ENCODE assay signal across 33 cellular contexts in genomic region chrX:66019974-66020373, GRCh38. TPM values are rescaled to one million over a fixed set of nuclear protein-coding genes. Genes with fewer than 3 reads are reported as not detected.
A peak's percentile ranks its signal among the peaks of the same experiment; 100 is the strongest.
DNase-seq lines count a peak whose midpoint lies in the region; ATAC-seq and TF ChIP-seq lines count a peak whose summit lies in the region.
"Had no signal": no experiment of that assay in that cellular context is flagged by ENCODE, and none has a peak within 500 bp of the region (broad histone marks: within the 10 kb centered on the region; RNA-seq: fewer than 3 reads in every experiment).

No MANE protein-coding gene starts in this region.

- no peak overlapping the region for H3K4ac ChIP-seq in mesenchymal stem cell (ENCODE audit: low read depth in 1 of 2, low read length in 2 of 2)

- POLR2A ChIA-PET in OCI-LY7 (lab: Charles Lee), result interaction anchor here (0.8 to 1.2 kb wide), 4 partner anchors 8 to 49 kb away, joined by 3 to 4 read pairs (median 3); no protein-coding TSS in a partner anchor

- TF ChIP-seq CTCF in OCI-LY7 (conservative IDR thresholded peaks at IDR 0.05; ENCODE audit: low read length) (no peak), stomach (IDR thresholded peaks at IDR 0.05) (no peak)

- no TSS peak for BruUV-seq in OCI-LY7 (replicated peaks; lab: Mats Ljungman, UMichigan)

- no peak overlapping the region for H3K18ac ChIP-seq in mesenchymal stem cell (ENCODE audit: low read depth in 1 of 2, low read length in 2 of 2)

- no peak overlapping the region for H2BK5ac ChIP-seq in mesenchymal stem cell (ENCODE audit: low read depth, low read length, poor library complexity, severe bottlenecking)

- H3K27ac ChIP-seq in OCI-LY7 (ENCODE audit: low read depth, low read length, poor library complexity, severe bottlenecking), result no peak overlapping the region
- no peak overlapping the region for H3K27ac ChIP-seq in mesenchymal stem cell (ENCODE audit: low read length, poor library complexity, severe bottlenecking)
- H3K27ac ChIP-seq in stomach, result no peak overlapping the region
- H3K27ac ChIP-seq: GM23248, left ventricle myocardium inferior, psoas muscle, RWPE1, SJSA1 had no signal

- peak overlapping the region; percentile 72 for H3K27ac Mint-ChIP-seq in stimulated activated naive CD8-positive, alpha-beta T cell treated with anti-CD3 and anti-CD28 coated beads, Interleukin-15, Interleukin-2, amounts not matched to agents 100 ng/mL and 50 ng/mL, for 24 hours
- H3K27ac Mint-ChIP-seq in stimulated activated naive CD8-positive, alpha-beta T cell treated with anti-CD3 and anti-CD28 coated beads, Interleukin-15, amount 100 ng/mL, for 72 hours, result no peak overlapping the region
- H3K27ac Mint-ChIP-seq in central memory CD8-positive, alpha-beta T cell (ENCODE audit: low read depth), result peak overlapping the region; percentile 71
- peak overlapping the region; percentile 68 for H3K27ac Mint-ChIP-seq in stimulated activated naive B cell treated with anti-CD40 and anti-IgM and Interleukin-4, amounts not matched to agents 10 μg/mL and 1 μg/mL and 100 μg/mL, for 72 hours
- H3K27ac Mint-ChIP-seq: type B pancreatic cell had no signal

- CTCF ChIA-PET in OCI-LY7 (lab: Charles Lee; ENCODE audit: unreplicated experiment), result no interaction called here

- DNase-seq in stimulated activated naive CD8-positive, alpha-beta T cell treated with anti-CD3 and anti-CD28 coated beads, Interleukin-15, amount 100 ng/mL, for 72 hours, result no peak
- DNase-seq in OCI-LY7 (ENCODE audit: low spot score) (no peak), mesenchymal stem cell (no peak), stomach (no peak)
- DNase-seq in central memory CD8-positive, alpha-beta T cell (ENCODE audit: low spot score in 2 of 2), result no peak
- no peak for DNase-seq in stimulated activated naive B cell treated with anti-CD40 and anti-IgM and Interleukin-4, amounts not matched to agents 10 μg/mL and 1 μg/mL and 100 μg/mL, for 72 hours
- no peak for DNase-seq in central memory CD4-positive, alpha-beta T cell
- DNase-seq: ACHN; activated T-cell treated with anti-CD3 and anti-CD28 coated beads for 4 hours; BE2C; caudate nucleus; DMS79; GDM1; glutamatergic neuron; GM23248; left ventricle myocardium inferior; NCI-H1105; NCI-H187 treated with DMSO at 0.1 percent for 48 hours; NCI-H2171 treated with DMSO at 0.1 percent for 48 hours; NCI-H510A; nucleus accumbens; psoas muscle; stimulated activated CD4-positive, alpha-beta T cell treated with anti-CD3 and anti-CD28 coated beads, Interleukin-12 subunit alpha, Interleukin-12 subunit beta, amount 100 ng/mL, for 4 hours; stimulated activated CD4-positive, alpha-beta T cell treated with anti-CD3 and anti-CD28 coated beads, Interleukin-2, amount 100 ng/mL, for 48 hours had no signal

- 68% methylated on average over 2 of the region's 2 CpGs for whole genome bisulfite sequencing in mesenchymal stem cell
- 54 to 79% (median 77%) methylated on average over 2 of the region's 2 CpGs for WGBS in stomach, 5 donors

- H3K27me3 Mint-ChIP-seq in stimulated activated naive CD8-positive, alpha-beta T cell treated with anti-CD3 and anti-CD28 coated beads, Interleukin-15, Interleukin-2, amounts not matched to agents 100 ng/mL and 50 ng/mL, for 24 hours, result no peaks in the 10 kb centered on the region
- no peaks in the 10 kb centered on the region for H3K27me3 Mint-ChIP-seq in stimulated activated naive CD8-positive, alpha-beta T cell treated with anti-CD3 and anti-CD28 coated beads, Interleukin-15, amount 100 ng/mL, for 72 hours
- no peaks in the 10 kb centered on the region for H3K27me3 Mint-ChIP-seq in central memory CD8-positive, alpha-beta T cell
- H3K27me3 Mint-ChIP-seq in stimulated activated naive B cell treated with anti-CD40 and anti-IgM and Interleukin-4, amounts not matched to agents 10 μg/mL and 1 μg/mL and 100 μg/mL, for 72 hours, result peaks cover 0 to 4% of the 10 kb centered on the region in 2 donors
- H3K27me3 Mint-ChIP-seq: type B pancreatic cell had no signal

- TF ChIP-seq POLR2A in stomach (IDR thresholded peaks at IDR 0.05), result no peak

- no peak overlapping the region for H4K8ac ChIP-seq in mesenchymal stem cell (ENCODE audit: low read length)

- H4K91ac ChIP-seq in mesenchymal stem cell (ENCODE audit: low read length), result no peak overlapping the region

- H3K9me3 ChIP-seq in OCI-LY7 (ENCODE audit: low read length), result no peaks in the 10 kb centered on the region
- H3K9me3 ChIP-seq in mesenchymal stem cell (ENCODE audit: control insufficient read depth, low read length), result no peaks in the 10 kb centered on the region
- H3K9me3 ChIP-seq in stomach, result no peaks in the 10 kb centered on the region
- H3K9me3 ChIP-seq: BE2C, left ventricle myocardium inferior, psoas muscle, SJSA1 had no signal

- H3K4me1 ChIP-seq in OCI-LY7 (ENCODE audit: insufficient read depth, low read length, poor library complexity, severe bottlenecking), result peaks cover 14% of the 10 kb centered on the region
- no peaks in the 10 kb centered on the region for H3K4me1 ChIP-seq in mesenchymal stem cell (ENCODE audit: control insufficient read depth, insufficient read depth, low read depth, low read length)
- H3K4me1 ChIP-seq in stomach, result no peaks in the 10 kb centered on the region
- H3K4me1 ChIP-seq: BE2C, left ventricle myocardium inferior, psoas muscle, SJSA1 had no signal

- H2AK5ac ChIP-seq in mesenchymal stem cell (ENCODE audit: low read length, severe bottlenecking), result no peak overlapping the region

- no peaks in the 10 kb centered on the region for H3K36me3 ChIP-seq in OCI-LY7 (ENCODE audit: insufficient read depth, low read length)
- no peaks in the 10 kb centered on the region for H3K36me3 ChIP-seq in mesenchymal stem cell (ENCODE audit: control insufficient read depth in 1 of 2, insufficient read depth in 2 of 2, low read depth in 1 of 2, low read length in 2 of 2)
- no peaks in the 10 kb centered on the region for H3K36me3 ChIP-seq in stomach
- H3K36me3 ChIP-seq: BE2C, left ventricle myocardium inferior, SJSA1 had no signal

- H3K79me1 ChIP-seq in mesenchymal stem cell (replicated peaks; ENCODE audit: low read length, poor library complexity, severe bottlenecking), result no peaks in the 10 kb centered on the region

- peaks cover 82% of the 10 kb centered on the region for H3K4me1 Mint-ChIP-seq in stimulated activated naive CD8-positive, alpha-beta T cell treated with anti-CD3 and anti-CD28 coated beads, Interleukin-15, Interleukin-2, amounts not matched to agents 100 ng/mL and 50 ng/mL, for 24 hours (ENCODE audit: low read depth)
- H3K4me1 Mint-ChIP-seq in stimulated activated naive CD8-positive, alpha-beta T cell treated with anti-CD3 and anti-CD28 coated beads, Interleukin-15, amount 100 ng/mL, for 72 hours, result peaks cover 52% of the 10 kb centered on the region
- H3K4me1 Mint-ChIP-seq in central memory CD8-positive, alpha-beta T cell, result peaks cover 45% of the 10 kb centered on the region
- H3K4me1 Mint-ChIP-seq in stimulated activated naive B cell treated with anti-CD40 and anti-IgM and Interleukin-4, amounts not matched to agents 10 μg/mL and 1 μg/mL and 100 μg/mL, for 72 hours, result peaks cover 72 to 85% of the 10 kb centered on the region in 2 donors

- no peak overlapping the region for H3K23ac ChIP-seq in mesenchymal stem cell (ENCODE audit: low read length in 2 of 2)

- H2BK120ac ChIP-seq in mesenchymal stem cell (ENCODE audit: low read depth, low read length), result no peak overlapping the region

- H2AFZ ChIP-seq in OCI-LY7 (ENCODE audit: low read length) (peak overlapping the region; percentile 46; the same call in 1 of the 2 replicates), mesenchymal stem cell (ENCODE audit: low read depth, low read length) (no peak overlapping the region)
- H2AFZ ChIP-seq: GM23248 had no signal

- no peak overlapping the region for H3K14ac ChIP-seq in mesenchymal stem cell (ENCODE audit: low read length in 2 of 2)

- H4K20me1 ChIP-seq in OCI-LY7 (ENCODE audit: insufficient read depth, low read length), result no peaks in the 10 kb centered on the region

- H3K9me2 ChIP-seq in OCI-LY7 (ENCODE audit: insufficient read depth, low read length), result no peaks in the 10 kb centered on the region

- no peak overlapping the region for H2BK15ac ChIP-seq in mesenchymal stem cell (ENCODE audit: low read depth, poor library complexity, severe bottlenecking)

- no peak overlapping the region for H2BK12ac ChIP-seq in mesenchymal stem cell (ENCODE audit: low read length in 2 of 2)

- H3K4me2 ChIP-seq in OCI-LY7 (ENCODE audit: low read length) (no peak overlapping the region), mesenchymal stem cell (ENCODE audit: low read length, poor library complexity, severe bottlenecking) (no peak overlapping the region)

- H3K4me3 Mint-ChIP-seq in stimulated activated naive CD8-positive, alpha-beta T cell treated with anti-CD3 and anti-CD28 coated beads, Interleukin-15, Interleukin-2, amounts not matched to agents 100 ng/mL and 50 ng/mL, for 24 hours, result no peak overlapping the region
- H3K4me3 Mint-ChIP-seq in stimulated activated naive CD8-positive, alpha-beta T cell treated with anti-CD3 and anti-CD28 coated beads, Interleukin-15, amount 100 ng/mL, for 72 hours, result no peak overlapping the region
- H3K4me3 Mint-ChIP-seq in central memory CD8-positive, alpha-beta T cell, result no peak overlapping the region
- no peak overlapping the region for H3K4me3 Mint-ChIP-seq in stimulated activated naive B cell treated with anti-CD40 and anti-IgM and Interleukin-4, amounts not matched to agents 10 μg/mL and 1 μg/mL and 100 μg/mL, for 72 hours
- H3K4me3 Mint-ChIP-seq: type B pancreatic cell had no signal

- no peaks in the 10 kb centered on the region for H3K79me2 ChIP-seq in OCI-LY7 (ENCODE audit: insufficient read depth, low read depth, low read length)

- no peaks in the 10 kb centered on the region for H3K9me3 Mint-ChIP-seq in stimulated activated naive CD8-positive, alpha-beta T cell treated with anti-CD3 and anti-CD28 coated beads, Interleukin-15, Interleukin-2, amounts not matched to agents 100 ng/mL and 50 ng/mL, for 24 hours
- no peaks in the 10 kb centered on the region for H3K9me3 Mint-ChIP-seq in stimulated activated naive CD8-positive, alpha-beta T cell treated with anti-CD3 and anti-CD28 coated beads, Interleukin-15, amount 100 ng/mL, for 72 hours
- H3K9me3 Mint-ChIP-seq in central memory CD8-positive, alpha-beta T cell, result no peaks in the 10 kb centered on the region
- no peaks in the 10 kb centered on the region for H3K9me3 Mint-ChIP-seq in stimulated activated naive B cell treated with anti-CD40 and anti-IgM and Interleukin-4, amounts not matched to agents 10 μg/mL and 1 μg/mL and 100 μg/mL, for 72 hours
- H3K9me3 Mint-ChIP-seq: type B pancreatic cell had no signal

- intact Hi-C loops in OCI-LY7 (cut with micrococcal nuclease; ENCODE audit: unreplicated experiment), result loop anchor here (10.0 kb wide), 3 partner anchors 85 to 1715 kb away; no protein-coding TSS in a partner anchor
- intact Hi-C loops in stomach (cut with DNase I; ENCODE audit: low total_unique reads), result no loop called here

- no peak for TF ChIP-seq EP300 in stomach (IDR thresholded peaks at IDR 0.05)

- H3K36me3 Mint-ChIP-seq in stimulated activated naive CD8-positive, alpha-beta T cell treated with anti-CD3 and anti-CD28 coated beads, Interleukin-15, Interleukin-2, amounts not matched to agents 100 ng/mL and 50 ng/mL, for 24 hours (ENCODE audit: low read depth), result no peaks in the 10 kb centered on the region
- H3K36me3 Mint-ChIP-seq in central memory CD8-positive, alpha-beta T cell (ENCODE audit: insufficient read depth), result peaks cover 5% of the 10 kb centered on the region
- peaks cover 8 to 13% of the 10 kb centered on the region in 2 donors for H3K36me3 Mint-ChIP-seq in stimulated activated naive B cell treated with anti-CD40 and anti-IgM and Interleukin-4, amounts not matched to agents 10 μg/mL and 1 μg/mL and 100 μg/mL, for 72 hours
- H3K36me3 Mint-ChIP-seq: type B pancreatic cell had no signal

- H3K4me3 ChIP-seq in OCI-LY7 (ENCODE audit: low read depth, low read length, poor library complexity, severe bottlenecking) (no peak overlapping the region), mesenchymal stem cell (ENCODE audit: insufficient read depth in 1 of 2, low read depth in 1 of 2, low read length in 2 of 2) (no peak overlapping the region), stomach (no peak overlapping the region)
- H3K4me3 ChIP-seq: GM23248, left ventricle myocardium inferior, psoas muscle, SJSA1 had no signal

- no peak for ATAC-seq in stimulated activated naive CD8-positive, alpha-beta T cell treated with anti-CD3 and anti-CD28 coated beads, Interleukin-15, amount 100 ng/mL, for 72 hours
- ATAC-seq in central memory CD8-positive, alpha-beta T cell (replicated peaks; ENCODE audit: extremely low read depth, poor library complexity, severe bottlenecking), result no peak
- no peak for ATAC-seq in stimulated activated naive B cell treated with anti-CD40 and anti-IgM and Interleukin-4, amounts not matched to agents 10 μg/mL and 1 μg/mL and 100 μg/mL, for 72 hours (replicated peaks)
- ATAC-seq: psoas muscle, sciatic nerve had no signal

- H3K9ac ChIP-seq in mesenchymal stem cell (ENCODE audit: low read length), result no peak overlapping the region
- H3K9ac ChIP-seq: GM23248 had no signal

- H3K27me3 ChIP-seq in mesenchymal stem cell (ENCODE audit: control insufficient read depth in 1 of 2, insufficient read depth in 1 of 2, low read length in 2 of 2), result peaks cover 0 to 34% of the 10 kb centered on the region in 2 experiments
- peaks cover 0 to 4% (median 0%) of the 10 kb centered on the region in 3 donors for H3K27me3 ChIP-seq in stomach
- H3K27me3 ChIP-seq: BE2C, SJSA1 had no signal

RNA-seq across cellular contexts. Expression of gene VSIG4, which starts 19.9 kb away (rescaled TPM):
- total RNA-seq in OCI-LY7 (2014; rRNA removed; shearing (Covaris generic)), result not detected in 2 replicates
- not detected in 2 replicates for total RNA-seq in OCI-LY7 (2022)
- polyA plus RNA-seq in mesenchymal stem cell (2013, experiment 1 of 2), result not detected
- polyA plus RNA-seq in mesenchymal stem cell (2013, experiment 2 of 2), result not detected
- 10 to 100 TPM; 17.7 to 45.4 (median 21.3) TPM for total RNA-seq in stomach
- 10 to 100 TPM in 2 of 3 donors, 1 to 10 TPM in 1; 7.9 to 31.9 (median 13.6) TPM for polyA plus RNA-seq in stomach
- total RNA-seq: fibroblast of villous mesenchyme; GM23248; HT-29; myocyte; SJSA1; T-helper 1 cell treated with Interleukin-12 subunit alpha and Interleukin-12 subunit beta and Interleukin-4 antibody, amounts not matched to agents 30 ng/mL and 1 ng/mL, for 36 hours had no signal
- polyA plus RNA-seq: GM23248 had no signal

Comparison
In these comparisons a context has a peak if more than half of its experiments do, and no peak if none do; other contexts are left out.
1. H3K27ac Mint-ChIP-seq: peak in stimulated activated naive CD8-positive, alpha-beta T cell treated with anti-CD3 and anti-CD28 coated beads, Interleukin-15, Interleukin-2, amounts not matched to agents 100 ng/mL and 50 ng/mL, for 24 hours (single experiment), central memory CD8-positive, alpha-beta T cell (single experiment) and stimulated activated naive B cell treated with anti-CD40 and anti-IgM and Interleukin-4, amounts not matched to agents 10 μg/mL and 1 μg/mL and 100 μg/mL, for 72 hours (single experiment); none in stimulated activated naive CD8-positive, alpha-beta T cell treated with anti-CD3 and anti-CD28 coated beads, Interleukin-15, amount 100 ng/mL, for 72 hours (0 of 2).
2. RNA of gene VSIG4, which starts 19.9 kb away (total RNA-seq): 17.7 to 45.4 TPM in stomach; not detected in OCI-LY7; every median in the first group is over 10 times any median in the second.